Comparison of ENCODE assay signal across 24 cellular contexts in genomic region chr11:44219830-44220778, GRCh38.
"Had no signal": no experiment of that assay in that cellular context is flagged by ENCODE, and none has a peak within 500 bp of the region (broad histone marks: within the 10 kb centered on the region; RNA-seq: fewer than 3 reads in every experiment).

No MANE protein-coding gene starts in this region.

- H3K4me3 ChIP-seq: gastrocnemius medialis, heart right ventricle, lung, right atrium auricular region, skin epidermis, transverse colon, vagina had no signal

- H3K4me3 Mint-ChIP-seq: activated CD4-positive, alpha-beta T cell treated with anti-CD3 and anti-CD28 coated beads for 36 hours; activated CD8-positive, alpha-beta T cell treated with anti-CD3 and anti-CD28 coated beads for 36 hours; activated T-cell treated with anti-CD3 and anti-CD28 coated beads, Interleukin-2, amount 50 U/mL, for 4 hours; brain; naive thymus-derived CD8-positive, alpha-beta T cell had no signal

- H3K27me3 Mint-ChIP-seq: activated CD4-positive, alpha-beta T cell treated with anti-CD3 and anti-CD28 coated beads for 36 hours; activated CD8-positive, alpha-beta T cell treated with anti-CD3 and anti-CD28 coated beads for 36 hours; brain; naive thymus-derived CD8-positive, alpha-beta T cell had no signal

- ATAC-seq: activated CD4-positive, alpha-beta T cell treated with anti-CD3 and anti-CD28 coated beads for 36 hours; activated CD8-positive, alpha-beta T cell treated with anti-CD3 and anti-CD28 coated beads for 36 hours; activated naive CD4-positive, alpha-beta T cell treated with anti-CD3 and anti-CD28 coated beads, Interleukin-2, amount 50 U/mL, for 72 hours; activated T-cell treated with anti-CD3 and anti-CD28 coated beads, Interleukin-2, amount 50 U/mL, for 4 hours; gastrocnemius medialis; heart right ventricle; naive thymus-derived CD8-positive, alpha-beta T cell had no signal

- H3K27me3 ChIP-seq: gastrocnemius medialis, heart right ventricle, right atrium auricular region, transverse colon, vagina had no signal

- H3K27ac ChIP-seq: epithelial cell of prostate, gastrocnemius medialis, heart right ventricle, right atrium auricular region, skin epidermis, transverse colon, vagina, WERI-Rb-1 had no signal

- H3K36me3 ChIP-seq: gastrocnemius medialis, right atrium auricular region, transverse colon, vagina, WERI-Rb-1 had no signal

- DNase-seq: activated CD4-positive, alpha-beta T cell treated with anti-CD3 and anti-CD28 coated beads for 36 hours; activated CD8-positive, alpha-beta T cell treated with anti-CD3 and anti-CD28 coated beads for 36 hours; activated effector memory CD4-positive, alpha-beta T cell treated with Interleukin-2 at 50 U/mL for 16 hours; activated T-cell treated with anti-CD3 and anti-CD28 coated beads, Interleukin-2, amount 50 U/mL, for 4 hours; amniotic stem cell; effector CD8-positive, alpha-beta T cell; gastrocnemius medialis; heart right ventricle; naive thymus-derived CD8-positive, alpha-beta T cell; nucleus accumbens; stimulated activated CD4-positive, alpha-beta T cell treated with anti-CD3 and anti-CD28 coated beads, Interleukin-15, amount 100 ng/mL, for 24 hours; stimulated activated CD4-positive, alpha-beta T cell treated with anti-CD3 and anti-CD28 coated beads, Interleukin-4, amount 100 ng/mL, for 24 hours; stimulated activated naive CD4-positive, alpha-beta T cell treated with Interleukin-2 at 50 U/mL for 16 hours; substantia nigra; transverse colon; WERI-Rb-1 had no signal

- FAIRE-seq: islet of Langerhans had no signal

- H3K4me1 Mint-ChIP-seq: activated CD4-positive, alpha-beta T cell treated with anti-CD3 and anti-CD28 coated beads for 36 hours had no signal

- H3K27ac Mint-ChIP-seq: activated CD4-positive, alpha-beta T cell treated with anti-CD3 and anti-CD28 coated beads for 36 hours; activated CD8-positive, alpha-beta T cell treated with anti-CD3 and anti-CD28 coated beads for 36 hours; activated naive CD4-positive, alpha-beta T cell treated with anti-CD3 and anti-CD28 coated beads, Interleukin-2, amount 50 U/mL, for 72 hours; naive thymus-derived CD8-positive, alpha-beta T cell had no signal

- H3K4me1 ChIP-seq: right atrium auricular region, transverse colon, vagina had no signal

- H3K9me3 Mint-ChIP-seq: activated CD8-positive, alpha-beta T cell treated with anti-CD3 and anti-CD28 coated beads for 36 hours; activated naive CD4-positive, alpha-beta T cell treated with anti-CD3 and anti-CD28 coated beads, Interleukin-2, amount 50 U/mL, for 72 hours; activated T-cell treated with anti-CD3 and anti-CD28 coated beads, Interleukin-2, amount 50 U/mL, for 4 hours; naive thymus-derived CD8-positive, alpha-beta T cell had no signal

- H3K9me3 ChIP-seq: gastrocnemius medialis, heart right ventricle, right atrium auricular region, transverse colon, vagina had no signal
